Comparison of ENCODE assay signal across 13 cellular contexts in the genomic region with DNA sequence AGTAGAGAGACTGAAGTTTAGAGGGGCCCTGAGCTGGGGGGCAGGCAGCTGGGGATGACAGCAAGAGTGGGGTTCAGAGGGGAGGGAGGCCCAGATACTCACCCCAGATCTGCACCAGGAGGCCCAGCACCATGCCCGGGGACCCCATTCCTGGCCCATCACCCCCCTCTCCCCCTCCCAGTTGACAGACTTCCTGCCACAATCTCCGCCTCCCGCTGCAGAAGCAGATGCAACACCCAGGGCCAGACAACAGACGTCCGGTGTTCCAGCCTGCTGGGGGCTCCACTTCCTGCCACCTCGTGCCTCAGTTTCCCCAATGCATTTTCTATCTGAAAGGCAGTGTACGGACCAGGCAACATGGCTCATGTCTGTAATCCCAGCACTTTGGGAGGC. TPM values are rescaled to one million over a fixed set of nuclear protein-coding genes. Genes with fewer than 3 reads are reported as not detected.
DNase-seq lines count a peak whose midpoint lies in the region; ATAC-seq and TF ChIP-seq lines count a peak whose summit lies in the region.
"Had no signal": no experiment of that assay in that cellular context is flagged by ENCODE, and none has a peak within 500 bp of the region (broad histone marks: within the 10 kb centered on the region; RNA-seq: fewer than 3 reads in every experiment).

A gene with protein sequence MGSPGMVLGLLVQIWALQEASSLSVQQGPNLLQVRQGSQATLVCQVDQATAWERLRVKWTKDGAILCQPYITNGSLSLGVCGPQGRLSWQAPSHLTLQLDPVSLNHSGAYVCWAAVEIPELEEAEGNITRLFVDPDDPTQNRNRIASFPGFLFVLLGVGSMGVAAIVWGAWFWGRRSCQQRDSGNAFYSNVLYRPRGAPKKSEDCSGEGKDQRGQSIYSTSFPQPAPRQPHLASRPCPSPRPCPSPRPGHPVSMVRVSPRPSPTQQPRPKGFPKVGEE (minus strand): TSS at position 152 of the 393 bp plus-strand sequence. CDS start 4 bp downstream, at position 148.

- H3K4me1 Mint-ChIP-seq in activated naive CD8-positive, alpha-beta T cell treated with anti-CD3 and anti-CD28 coated beads, Interleukin-2, amount 50 U/mL, for 24 hours, result peaks cover 37% of the 10 kb centered on the region

- H3K36me3 Mint-ChIP-seq in activated naive CD8-positive, alpha-beta T cell treated with anti-CD3 and anti-CD28 coated beads, Interleukin-2, amount 50 U/mL, for 24 hours (ENCODE audit: low read depth), result no peaks in the 10 kb centered on the region

- CTCF ChIA-PET in OCI-LY7 (lab: Charles Lee; ENCODE audit: unreplicated experiment), result no interaction called here
- CTCF ChIA-PET in PC-3 (lab: Charles Lee), result no interaction called here

- no peaks in the 10 kb centered on the region for H3K9me3 Mint-ChIP-seq in activated naive CD8-positive, alpha-beta T cell treated with anti-CD3 and anti-CD28 coated beads, Interleukin-2, amount 50 U/mL, for 24 hours

- H3K4me3 ChIP-seq in DND-41 (ENCODE audit: low read depth in 1 of 2, low read length in 2 of 2) (peak within 1 kb of the TSS in 1 of 2 experiments; percentile 53; a peak in 2 of 4 replicates), OCI-LY7 (ENCODE audit: low read depth, low read length, poor library complexity, severe bottlenecking) (no peak within 1 kb of the TSS), neuron (ENCODE audit: low read length) (peak within 1 kb of the TSS; percentile 14), PC-3 (ENCODE audit: low read length) (no peak within 1 kb of the TSS)

- DNase-seq in DND-41 (peak; percentile 43), OCI-LY7 (ENCODE audit: low spot score) (no peak), glomerular visceral epithelial cell (ENCODE audit: extremely low spot score) (no peak), PC-3 (no peak)
- DNase-seq in activated naive CD8-positive, alpha-beta T cell treated with anti-CD3 and anti-CD28 coated beads, Interleukin-2, amount 50 U/mL, for 24 hours, result peak; percentile 39
- DNase-seq: head of caudate nucleus, left cardiac atrium, NCI-H1417 treated with DMSO at 0.1 percent for 48 hours, NCI-H526, RPMI8226 had no signal

- peak; percentile 44 for ATAC-seq in DND-41 (ENCODE audit: insufficient read depth, low read depth)
- ATAC-seq in activated naive CD8-positive, alpha-beta T cell treated with anti-CD3 and anti-CD28 coated beads, Interleukin-2, amount 50 U/mL, for 24 hours, result no peak
- no peak for ATAC-seq in PC-3
- ATAC-seq in GM21619 (IDR thresholded peaks at IDR 0.05; ENCODE audit: unreplicated experiment), result no peak
- ATAC-seq: left cardiac atrium had no signal

- H3K79me2 ChIP-seq in DND-41 (ENCODE audit: insufficient read depth, low read length) (no peaks in the 10 kb centered on the region), OCI-LY7 (ENCODE audit: insufficient read depth, low read depth, low read length) (no peaks in the 10 kb centered on the region), PC-3 (ENCODE audit: low read length) (no peaks in the 10 kb centered on the region)

- POLR2A ChIA-PET in OCI-LY7 (lab: Charles Lee), result interaction anchor here (0.6 kb wide), 2 partner anchors 13 to 169 kb away, joined by 3 read pairs; no protein-coding TSS in a partner anchor
- POLR2A ChIA-PET in PC-3 (lab: Charles Lee; ENCODE audit: unreplicated experiment), result no interaction called here

- no peaks in the 10 kb centered on the region for H3K27me3 ChIP-seq in DND-41 (ENCODE audit: insufficient read depth, low read length, poor library complexity)
- H3K27me3 ChIP-seq in neuron (ENCODE audit: insufficient read depth, low read length), result no peaks in the 10 kb centered on the region
- no peaks in the 10 kb centered on the region for H3K27me3 ChIP-seq in PC-3 (ENCODE audit: low read length)

- peak within 1 kb of the TSS; percentile 73 for H3K4me3 Mint-ChIP-seq in activated naive CD8-positive, alpha-beta T cell treated with anti-CD3 and anti-CD28 coated beads, Interleukin-2, amount 50 U/mL, for 24 hours

- BruUV-seq in OCI-LY7 (replicated peaks; lab: Mats Ljungman, UMichigan) (no TSS peak), PC-3 (replicated peaks; lab: Mats Ljungman, UMichigan) (no TSS peak)

- H2AFZ ChIP-seq in DND-41 (ENCODE audit: low read depth, low read length) (peak within 1 kb of the TSS; percentile 73), OCI-LY7 (ENCODE audit: low read length) (peak within 1 kb of the TSS; percentile 52; the same call in 1 of the 2 replicates), neuron (ENCODE audit: low read depth, low read length) (peak within 1 kb of the TSS; percentile 27), PC-3 (ENCODE audit: low read length) (no peak within 1 kb of the TSS)

- H3K4me2 ChIP-seq in DND-41 (ENCODE audit: insufficient read depth, low read length), result peak within 1 kb of the TSS; percentile 64
- peak within 1 kb of the TSS; percentile 9; the same call in 1 of the 2 replicates for H3K4me2 ChIP-seq in OCI-LY7 (ENCODE audit: low read length)
- H3K4me2 ChIP-seq in PC-3 (ENCODE audit: low read length), result no peak within 1 kb of the TSS

- no peaks in the 10 kb centered on the region for H3K36me3 ChIP-seq in DND-41 (ENCODE audit: insufficient read depth, low read length)
- no peaks in the 10 kb centered on the region for H3K36me3 ChIP-seq in OCI-LY7 (ENCODE audit: insufficient read depth, low read length)
- peaks cover 7% of the 10 kb centered on the region for H3K36me3 ChIP-seq in neuron (ENCODE audit: insufficient read depth, low read length)
- no peaks in the 10 kb centered on the region for H3K36me3 ChIP-seq in PC-3 (ENCODE audit: low read depth, low read length)

- H3K27ac ChIP-seq in DND-41 (ENCODE audit: low read length) (peak within 1 kb of the TSS; percentile 64), OCI-LY7 (ENCODE audit: low read depth, low read length, poor library complexity, severe bottlenecking) (no peak within 1 kb of the TSS), PC-3 (ENCODE audit: low read length) (no peak within 1 kb of the TSS)

- no peaks in the 10 kb centered on the region for H3F3A ChIP-seq in PC-3 (ENCODE audit: low read length, unreplicated experiment)

- H4K20me1 ChIP-seq in DND-41 (ENCODE audit: insufficient read depth, low read length) (no peaks in the 10 kb centered on the region), OCI-LY7 (ENCODE audit: insufficient read depth, low read length) (no peaks in the 10 kb centered on the region), PC-3 (ENCODE audit: low read length) (no peaks in the 10 kb centered on the region)

- peaks cover 3% of the 10 kb centered on the region for H3K27me3 Mint-ChIP-seq in activated naive CD8-positive, alpha-beta T cell treated with anti-CD3 and anti-CD28 coated beads, Interleukin-2, amount 50 U/mL, for 24 hours

- H3K9ac ChIP-seq in DND-41 (ENCODE audit: low read depth, low read length) (peak within 1 kb of the TSS; percentile 50), PC-3 (ENCODE audit: low read length) (no peak within 1 kb of the TSS)

- no peak for TF ChIP-seq CTCF in DND-41 (IDR thresholded peaks at IDR 0.05; ENCODE audit: borderline replicate concordance, extremely low read depth, low read length, poor library complexity, severe bottlenecking)
- no peak for TF ChIP-seq CTCF in OCI-LY7 (conservative IDR thresholded peaks at IDR 0.05; ENCODE audit: low read length)
- TF ChIP-seq CTCF in PC-3 (conservative IDR thresholded peaks at IDR 0.05; ENCODE audit: low read depth, low read length), result no peak

- no peaks in the 10 kb centered on the region for H3K9me2 ChIP-seq in OCI-LY7 (ENCODE audit: insufficient read depth, low read length)
- no peaks in the 10 kb centered on the region for H3K9me2 ChIP-seq in PC-3 (replicated peaks; ENCODE audit: low read length)

- intact Hi-C loops in OCI-LY7 (cut with micrococcal nuclease; ENCODE audit: unreplicated experiment) (no loop called here), PC-3 (cut with micrococcal nuclease) (no loop called here)

- H3K9me3 ChIP-seq in DND-41 (ENCODE audit: insufficient read depth, low read length, severe bottlenecking) (no peaks in the 10 kb centered on the region), OCI-LY7 (ENCODE audit: low read length) (no peaks in the 10 kb centered on the region), neuron (ENCODE audit: low read length) (no peaks in the 10 kb centered on the region), PC-3 (ENCODE audit: low read length) (no peaks in the 10 kb centered on the region)

- H3K4me1 ChIP-seq in DND-41 (ENCODE audit: insufficient read depth, low read length) (peaks cover 24% of the 10 kb centered on the region), OCI-LY7 (ENCODE audit: insufficient read depth, low read length, poor library complexity, severe bottlenecking) (peaks cover 13% of the 10 kb centered on the region), neuron (ENCODE audit: insufficient read depth, low read length) (peaks cover 9% of the 10 kb centered on the region), PC-3 (ENCODE audit: insufficient read depth, low read length) (no peaks in the 10 kb centered on the region)

- H3K27ac Mint-ChIP-seq in activated naive CD8-positive, alpha-beta T cell treated with anti-CD3 and anti-CD28 coated beads, Interleukin-2, amount 50 U/mL, for 24 hours, result peak within 1 kb of the TSS; percentile 61

RNA-seq across cellular contexts. Expression of the gene that starts here (rescaled TPM):
- total RNA-seq in OCI-LY7 (2014; rRNA removed; shearing (Covaris generic)), result 2.7 and 6.2 TPM in 2 replicates
- total RNA-seq in OCI-LY7 (2022), result 0.44 and 0.59 TPM in 2 replicates
- total RNA-seq in PC-3 (2014; rRNA removed), result not detected in 2 replicates
- total RNA-seq: bronchial epithelial cell had no signal

Comparison
In these comparisons a context has a peak if more than half of its experiments do, and no peak if none do; other contexts are left out.
1. DNase-seq: peak in DND-41 (single experiment) and activated naive CD8-positive, alpha-beta T cell treated with anti-CD3 and anti-CD28 coated beads, Interleukin-2, amount 50 U/mL, for 24 hours (single experiment); none in OCI-LY7 (single experiment), glomerular visceral epithelial cell (single experiment) and PC-3 (single experiment).